In genomic region chr14:61696753-61697318, GRCh38 we compare ENCODE assay signal across 8 cellular contexts. TPM values are rescaled to one million over a fixed set of nuclear protein-coding genes. Genes with fewer than 3 reads are reported as not detected.
DNase-seq lines count a peak whose midpoint lies in the region; ATAC-seq and TF ChIP-seq lines count a peak whose summit lies in the region.

No MANE protein-coding gene starts in this region.

- H3K9me3 Mint-ChIP-seq in activated T-cell treated with anti-CD3 and anti-CD28 coated beads, Interleukin-2, amount 50 U/mL, for 24 hours, result no peaks in the 10 kb centered on the region
- no peaks in the 10 kb centered on the region for H3K9me3 Mint-ChIP-seq in activated naive CD8-positive, alpha-beta T cell treated with anti-CD3 and anti-CD28 coated beads, Interleukin-2, amount 50 U/mL, for 24 hours

- peaks cover 53% of the 10 kb centered on the region for H3K4me1 Mint-ChIP-seq in activated T-cell treated with anti-CD3 and anti-CD28 coated beads, Interleukin-2, amount 50 U/mL, for 24 hours (ENCODE audit: low read depth)
- peaks cover 56% of the 10 kb centered on the region for H3K4me1 Mint-ChIP-seq in activated naive CD8-positive, alpha-beta T cell treated with anti-CD3 and anti-CD28 coated beads, Interleukin-2, amount 50 U/mL, for 24 hours

- H3K27ac ChIP-seq in layer of hippocampus (ENCODE audit: low read depth, low read length) (peak overlapping the region; percentile 95), thyroid gland (peak overlapping the region; percentile 98 to 100 (median 99))

- H3K4me3 Mint-ChIP-seq in activated T-cell treated with anti-CD3 and anti-CD28 coated beads, Interleukin-2, amount 50 U/mL, for 24 hours, result peak overlapping the region; percentile 93
- peak overlapping the region; percentile 99 for H3K4me3 Mint-ChIP-seq in activated naive CD8-positive, alpha-beta T cell treated with anti-CD3 and anti-CD28 coated beads, Interleukin-2, amount 50 U/mL, for 24 hours

- peaks cover 27 to 32% of the 10 kb centered on the region in 2 donors for H3K4me1 ChIP-seq in thyroid gland

- WGBS in thyroid gland, 2 donors, result 7 to 10% methylated on average over 5 of the region's 5 CpGs

- H3K4me3 ChIP-seq in thyroid gland (replicated peaks in 1 of 3), result peak overlapping the region; percentile 93 to 98 (median 97)

- intact Hi-C loops in thyroid gland (cut with DNase I), result no loop called here

- H3K27me3 Mint-ChIP-seq in activated T-cell treated with anti-CD3 and anti-CD28 coated beads, Interleukin-2, amount 50 U/mL, for 24 hours, result no peaks in the 10 kb centered on the region
- peaks cover 3% of the 10 kb centered on the region for H3K27me3 Mint-ChIP-seq in activated naive CD8-positive, alpha-beta T cell treated with anti-CD3 and anti-CD28 coated beads, Interleukin-2, amount 50 U/mL, for 24 hours

- no peak for TF ChIP-seq POLR2A in thyroid gland (IDR thresholded peaks at IDR 0.05)

- ATAC-seq in activated naive CD8-positive, alpha-beta T cell treated with anti-CD3 and anti-CD28 coated beads, Interleukin-2, amount 50 U/mL, for 24 hours, result no peak
- no peak for ATAC-seq in HG02938 (IDR thresholded peaks at IDR 0.05; ENCODE audit: unreplicated experiment)

- no peak for TF ChIP-seq CTCF in thyroid gland (IDR thresholded peaks at IDR 0.05)

- no peaks in the 10 kb centered on the region for H3K36me3 ChIP-seq in thyroid gland

- no peaks in the 10 kb centered on the region for H3K9me3 ChIP-seq in thyroid gland

- peaks cover 64% of the 10 kb centered on the region for H3K36me3 Mint-ChIP-seq in activated T-cell treated with anti-CD3 and anti-CD28 coated beads, Interleukin-2, amount 50 U/mL, for 24 hours (ENCODE audit: low read depth)
- H3K36me3 Mint-ChIP-seq in activated naive CD8-positive, alpha-beta T cell treated with anti-CD3 and anti-CD28 coated beads, Interleukin-2, amount 50 U/mL, for 24 hours (ENCODE audit: low read depth), result peaks cover 50% of the 10 kb centered on the region

- H3K27me3 ChIP-seq in layer of hippocampus (ENCODE audit: control insufficient read depth, insufficient read depth, low read length) (no peaks in the 10 kb centered on the region), thyroid gland (no peaks in the 10 kb centered on the region)

- peak overlapping the region; percentile 98 for H3K27ac Mint-ChIP-seq in activated T-cell treated with anti-CD3 and anti-CD28 coated beads, Interleukin-2, amount 50 U/mL, for 24 hours
- peak overlapping the region; percentile 95 for H3K27ac Mint-ChIP-seq in activated naive CD8-positive, alpha-beta T cell treated with anti-CD3 and anti-CD28 coated beads, Interleukin-2, amount 50 U/mL, for 24 hours

- DNase-seq in activated T-cell treated with anti-CD3 and anti-CD28 coated beads, Interleukin-2, amount 50 U/mL, for 24 hours, result no peak
- no peak for DNase-seq in activated T-cell treated with anti-CD3 and anti-CD28 coated beads, Interleukin-2, amount 50 U/mL, for 48 hours
- no peak for DNase-seq in activated naive CD8-positive, alpha-beta T cell treated with anti-CD3 and anti-CD28 coated beads, Interleukin-2, amount 50 U/mL, for 24 hours
- DNase-seq in thyroid gland, result no peak
- no peak for DNase-seq in NCI-H2081 (lab: John Stamatoyannopoulos, UW)
- DNase-seq in NCI-H1694 (lab: John Stamatoyannopoulos, UW), result no peak

RNA-seq across cellular contexts. Expression of gene HIF1A, which starts 1.5 kb away (rescaled TPM):
- total RNA-seq in thyroid gland, result 100 to 1,000 TPM; 137 to 295 (median 158) TPM
